Comparison of ENCODE assay signal across 10 cellular contexts in genomic region chr4:143700060-143700419, GRCh38. TPM values are rescaled to one million over a fixed set of nuclear protein-coding genes. Genes with fewer than 3 reads are reported as not detected.
DNase-seq lines count a peak whose midpoint lies in the region; ATAC-seq, FAIRE-seq and TF ChIP-seq lines count a peak whose summit lies in the region.
"Had no signal": no experiment of that assay in that cellular context is flagged by ENCODE, and none has a peak within 500 bp of the region (broad histone marks: within the 10 kb centered on the region; RNA-seq: fewer than 3 reads in every experiment).

No MANE protein-coding gene starts in this region.

- peak; percentile 53 for ATAC-seq in left lung
- peak; percentile 57 for ATAC-seq in aorta (ENCODE audit: low FRiP score)
- no peak for ATAC-seq in GM19455 (IDR thresholded peaks at IDR 0.05; ENCODE audit: unreplicated experiment)

- POLR2A ChIA-PET in MCF 10A (lab: Yijun Ruan, JAX): interaction anchor here (1.2 kb wide), 1 partner anchor 32 kb away, joined by 4 read pairs; no protein-coding TSS in a partner anchor

- H3K27ac ChIP-seq in left lung (no peak overlapping the region), aorta (ENCODE audit: low read depth in 1 of 2, low read length in 2 of 2) (no peak overlapping the region)

- peaks cover 12% of the 10 kb centered on the region for H3K4me1 Mint-ChIP-seq in activated naive CD4-positive, alpha-beta T cell treated with anti-CD3 and anti-CD28 coated beads, Interleukin-2, amount 10 ng/mL, durations not matched to agents 7 days and 5 days
- H3K4me1 Mint-ChIP-seq in MCF 10A (ENCODE audit: insufficient read depth, unreplicated experiment): peaks cover 7% of the 10 kb centered on the region

- TF ChIP-seq CTCF in MCF 10A (IDR thresholded peaks at IDR 0.05; ENCODE audit: unreplicated experiment) (no peak), left lung (IDR thresholded peaks at IDR 0.05) (no peak)

- intact Hi-C loops in MCF 10A (cut with micrococcal nuclease): no loop called here
- intact Hi-C loops in left lung (cut with DNase I): no loop called here
- intact Hi-C loops in aorta (cut with DNase I): no loop called here

- H3K27me3 ChIP-seq in left lung: peaks cover 25 to 59% of the 10 kb centered on the region in 2 donors
- no peaks in the 10 kb centered on the region for H3K27me3 ChIP-seq in aorta (ENCODE audit: control insufficient read depth in 1 of 2, insufficient read depth in 2 of 2, low read length in 1 of 2)

- H3K36me3 ChIP-seq in left lung (no peaks in the 10 kb centered on the region), aorta (ENCODE audit: control insufficient read depth in 1 of 2, insufficient read depth in 2 of 2, low read length in 1 of 2) (no peaks in the 10 kb centered on the region)

- FAIRE-seq in urothelium cell line (lab: Jason Lieb, UNC): no peak
- FAIRE-seq: G401.6 had no signal

- BruUV-seq in MCF 10A (replicated peaks; lab: Mats Ljungman, UMichigan): no TSS peak

- H3K27me3 Mint-ChIP-seq in activated naive CD4-positive, alpha-beta T cell treated with anti-CD3 and anti-CD28 coated beads, Interleukin-2, amount 10 ng/mL, durations not matched to agents 7 days and 5 days: peaks cover 64% of the 10 kb centered on the region
- H3K27me3 Mint-ChIP-seq in MCF 10A (ENCODE audit: insufficient read depth, unreplicated experiment): peaks cover 89% of the 10 kb centered on the region

- peak overlapping the region; percentile 72 for H3K4me3 Mint-ChIP-seq in activated naive CD4-positive, alpha-beta T cell treated with anti-CD3 and anti-CD28 coated beads, Interleukin-2, amount 10 ng/mL, durations not matched to agents 7 days and 5 days
- peak overlapping the region; percentile 68 for H3K4me3 Mint-ChIP-seq in MCF 10A (ENCODE audit: unreplicated experiment)

- H3K9me3 ChIP-seq in left lung: no peaks in the 10 kb centered on the region
- H3K9me3 ChIP-seq in aorta (ENCODE audit: control insufficient read depth, low read length): peaks cover 3% of the 10 kb centered on the region

- H3K4me3 ChIP-seq in left lung (peak overlapping the region; percentile 5 to 16), aorta (ENCODE audit: low read length in 2 of 2) (peak overlapping the region; percentile 2 to 28)

- DNase-seq in activated naive CD4-positive, alpha-beta T cell treated with anti-CD3 and anti-CD28 coated beads, Interleukin-2, amount 10 ng/mL, durations not matched to agents 7 days and 5 days: peak; percentile 20
- DNase-seq in activated naive CD4-positive, alpha-beta T cell treated with anti-CD3 and anti-CD28 coated beads, Interleukin-2, amount 50 U/mL, for 16 hours: no peak
- DNase-seq in MCF 10A (ENCODE audit: unreplicated experiment): no peak
- peak in 1 of 2 donors; percentile 58 for DNase-seq in left lung
- DNase-seq in aorta: peak; percentile 52 to 83
- no peak for DNase-seq in urothelium cell line (ENCODE audit: low spot score)
- no peak for DNase-seq in activated CD4-positive, CD25-positive, alpha-beta regulatory T cell (lab: John Stamatoyannopoulos, UW)

- H3K4me1 ChIP-seq in left lung (peaks cover 9 to 14% of the 10 kb centered on the region in 2 donors), aorta (ENCODE audit: control insufficient read depth in 1 of 2, insufficient read depth in 2 of 2, low read length in 2 of 2) (no peaks in the 10 kb centered on the region)

- no peak overlapping the region for H3K27ac Mint-ChIP-seq in activated naive CD4-positive, alpha-beta T cell treated with anti-CD3 and anti-CD28 coated beads, Interleukin-2, amount 10 ng/mL, durations not matched to agents 7 days and 5 days
- H3K27ac Mint-ChIP-seq in MCF 10A (ENCODE audit: low read depth, unreplicated experiment): no peak overlapping the region

- no peaks in the 10 kb centered on the region for H3K36me3 Mint-ChIP-seq in activated naive CD4-positive, alpha-beta T cell treated with anti-CD3 and anti-CD28 coated beads, Interleukin-2, amount 10 ng/mL, durations not matched to agents 7 days and 5 days
- no peaks in the 10 kb centered on the region for H3K36me3 Mint-ChIP-seq in MCF 10A (ENCODE audit: insufficient read depth, unreplicated experiment)

- WGBS in aorta, 2 donors: 0% methylated on average over 32 of the region's 32 CpGs

- CTCF ChIA-PET in activated naive CD4-positive, alpha-beta T cell treated with anti-CD3 and anti-CD28 coated beads, Interleukin-2, amount 10 ng/mL, durations not matched to agents 7 days and 5 days (lab: Charles Lee): interaction anchor here (1.3 kb wide), 1 partner anchor 142 kb away, joined by 4 read pairs; no protein-coding TSS in a partner anchor
- CTCF ChIA-PET in MCF 10A (lab: Yijun Ruan, JAX): interaction anchor here (0.7 kb wide), 1 partner anchor 29 kb away, joined by 3 read pairs; no protein-coding TSS in a partner anchor

- no peaks in the 10 kb centered on the region for H3K9me3 Mint-ChIP-seq in activated naive CD4-positive, alpha-beta T cell treated with anti-CD3 and anti-CD28 coated beads, Interleukin-2, amount 10 ng/mL, durations not matched to agents 7 days and 5 days
- no peaks in the 10 kb centered on the region for H3K9me3 Mint-ChIP-seq in MCF 10A (ENCODE audit: unreplicated experiment)

RNA-seq across cellular contexts. Expression of gene FREM3, which starts 0.4 kb away (rescaled TPM):
- total RNA-seq in MCF 10A (2022) (not detected in 2 replicates), left lung (under 1 TPM in 1 of 2 donors, not detected in 1; 0.09 TPM), aorta (under 1 TPM; 0.18 to 0.36 TPM)
- polyA plus RNA-seq in aorta: not detected
- total RNA-seq: mononuclear cell had no signal

Comparison
In these comparisons a context has a peak if more than half of its experiments do, and no peak if none do; other contexts are left out.
1. DNase-seq: peak in activated naive CD4-positive, alpha-beta T cell treated with anti-CD3 and anti-CD28 coated beads, Interleukin-2, amount 10 ng/mL, durations not matched to agents 7 days and 5 days (single experiment) and aorta (2 of 2); none in activated naive CD4-positive, alpha-beta T cell treated with anti-CD3 and anti-CD28 coated beads, Interleukin-2, amount 50 U/mL, for 16 hours (single experiment), MCF 10A (single experiment), urothelium cell line (single experiment) and activated CD4-positive, CD25-positive, alpha-beta regulatory T cell (0 of 4).